11 cellular contexts compared by ENCODE assay signal in genomic region chr7:77685219-77685618, GRCh38. TPM values are rescaled to one million over a fixed set of nuclear protein-coding genes. Genes with fewer than 3 reads are reported as not detected.
DNase-seq lines count a peak whose midpoint lies in the region; ATAC-seq and TF ChIP-seq lines count a peak whose summit lies in the region.
"Had no signal": no experiment of that assay in that cellular context is flagged by ENCODE, and none has a peak within 500 bp of the region (broad histone marks: within the 10 kb centered on the region; RNA-seq: fewer than 3 reads in every experiment).

No MANE protein-coding gene starts in this region.

- peaks cover 31% of the 10 kb centered on the region for H3K4me1 Mint-ChIP-seq in type B pancreatic cell (ENCODE audit: unreplicated experiment)

- peak overlapping the region; percentile 80 for H3K27ac ChIP-seq in VCaP

- H3K27me3 Mint-ChIP-seq in type B pancreatic cell, result no peaks in the 10 kb centered on the region
- H3K27me3 Mint-ChIP-seq: activated naive CD4-positive, alpha-beta T cell treated with anti-CD3 and anti-CD28 coated beads, Interleukin-2, amount 50 U/mL, for 24 hours had no signal

- intact Hi-C loops in Right ventricle myocardium inferior (cut with DNase I) (no loop called here), cardiac septum (cut with DNase I) (no loop called here)

- peaks cover 40% of the 10 kb centered on the region for H3K36me3 Mint-ChIP-seq in type B pancreatic cell

- H3K9me3 Mint-ChIP-seq in type B pancreatic cell, result no peaks in the 10 kb centered on the region
- H3K9me3 Mint-ChIP-seq: activated naive CD4-positive, alpha-beta T cell treated with anti-CD3 and anti-CD28 coated beads, Interleukin-2, amount 50 U/mL, for 24 hours had no signal

- TF ChIP-seq CTCF in VCaP (conservative IDR thresholded peaks at IDR 0.05) (no peak), type B pancreatic cell (conservative IDR thresholded peaks at IDR 0.05) (no peak)

- peak overlapping the region; percentile 53 for H3K27ac Mint-ChIP-seq in type B pancreatic cell
- H3K27ac Mint-ChIP-seq: activated naive CD4-positive, alpha-beta T cell treated with anti-CD3 and anti-CD28 coated beads, Interleukin-2, amount 50 U/mL, for 24 hours had no signal

- H3K4me3 Mint-ChIP-seq in type B pancreatic cell, result no peak overlapping the region
- H3K4me3 Mint-ChIP-seq: activated naive CD4-positive, alpha-beta T cell treated with anti-CD3 and anti-CD28 coated beads, Interleukin-2, amount 50 U/mL, for 24 hours had no signal

- DNase-seq in Right ventricle myocardium inferior (ENCODE audit: missing footprints) (no peak), cardiac septum (ENCODE audit: low spot score) (no peak), left lobe of liver (ENCODE audit: low spot score) (no peak), type B pancreatic cell (ENCODE audit: extremely low spot score, unreplicated experiment) (no peak), GDM1 (lab: John Stamatoyannopoulos, UW) (no peak), GM19240 (ENCODE audit: insufficient read length, low spot score) (no peak)
- DNase-seq: foreskin melanocyte, HCEC 1CT had no signal

- ATAC-seq in Right ventricle myocardium inferior, result peak; percentile 53
- peak; percentile 70 for ATAC-seq in left lobe of liver
- ATAC-seq in HG03097 (IDR thresholded peaks at IDR 0.05; ENCODE audit: low FRiP score, unreplicated experiment), result no peak

RNA-seq across cellular contexts. Expression of gene RSBN1L, which starts 11.0 kb away (rescaled TPM):
- total RNA-seq in Right ventricle myocardium inferior (8.1 TPM), cardiac septum (9.4 TPM), left lobe of liver (7.4 TPM), type B pancreatic cell (ENCODE audit: low replicate concordance) (16.3 and 20.4 TPM in 2 replicates)
